22 cellular contexts compared by ENCODE assay signal in genomic region chr3:188257384-188257961, GRCh38.
A peak's percentile ranks its signal among the peaks of the same experiment; 100 is the strongest.
DNase-seq lines count a peak whose midpoint lies in the region; ATAC-seq and TF ChIP-seq lines count a peak whose summit lies in the region.
"Had no signal": no experiment of that assay in that cellular context is flagged by ENCODE, and none has a peak within 500 bp of the region (broad histone marks: within the 10 kb centered on the region; RNA-seq: fewer than 3 reads in every experiment).

No MANE protein-coding gene starts in this region.

- no peaks in the 10 kb centered on the region for H3K27me3 ChIP-seq in Caco-2 (replicated peaks; ENCODE audit: control insufficient read depth, insufficient read depth, low read length)
- no peaks in the 10 kb centered on the region for H3K27me3 ChIP-seq in sigmoid colon
- no peaks in the 10 kb centered on the region for H3K27me3 ChIP-seq in GM23248 (replicated peaks; ENCODE audit: insufficient read depth)
- H3K27me3 ChIP-seq: BLaER1 treated with 17β-estradiol and CSF1 and Interleukin-3, amounts not matched to agents 10 nM and 100 nM; foreskin keratinocyte had no signal

- in situ Hi-C loops in GM23248 (cut with MboI) = no loop called here

- H3K4me3 Mint-ChIP-seq in Caco-2 (ENCODE audit: unreplicated experiment) (no peak overlapping the region), WTC11 (no peak overlapping the region)
- H3K4me3 Mint-ChIP-seq: endodermal cell; nephron; T-helper 1 cell treated with Interleukin-12 subunit alpha and Interleukin-12 subunit beta and Interleukin-4 antibody, amounts not matched to agents 30 μg/mL and 1 μg/mL, for 36 hours had no signal

- H3K27ac Mint-ChIP-seq in Caco-2 (ENCODE audit: unreplicated experiment) (peak overlapping the region; percentile 49), WTC11 (0 out of 2 replicates have a peak overlapping the region, but pooled peaks have one; percentile 26)
- H3K27ac Mint-ChIP-seq: endodermal cell; T-helper 1 cell treated with Interleukin-12 subunit alpha and Interleukin-12 subunit beta and Interleukin-4 antibody, amounts not matched to agents 30 μg/mL and 1 μg/mL, for 36 hours had no signal

- no peak for TF ChIP-seq POLR2A in sigmoid colon (IDR thresholded peaks at IDR 0.05)

- H3K36me3 ChIP-seq in Caco-2 (ENCODE audit: control insufficient read depth, insufficient read depth, low read length) (peaks cover 2% of the 10 kb centered on the region; the same call in 1 of the 2 replicates), sigmoid colon (peaks cover 0 to 9% (median 1%) of the 10 kb centered on the region in 4 donors), GM23248 (ENCODE audit: low read depth) (no peaks in the 10 kb centered on the region)

- POLR2A ChIA-PET in Caco-2 (lab: Charles Lee) (no interaction called here), WTC11 (lab: Charles Lee) (no interaction called here)

- no peak overlapping the region for H2AFZ ChIP-seq in GM23248

- H3K27ac ChIP-seq in sigmoid colon = peak overlapping the region; percentile 88 to 94 (median 90)
- H3K27ac ChIP-seq in GM23248 = no peak overlapping the region
- H3K27ac ChIP-seq: foreskin keratinocyte had no signal

- H3K9me2 ChIP-seq in GM23248 (ENCODE audit: insufficient read depth) = no peaks in the 10 kb centered on the region

- H3K9me3 ChIP-seq in Caco-2 (no peaks in the 10 kb centered on the region), sigmoid colon (no peaks in the 10 kb centered on the region), GM23248 (ENCODE audit: low read depth) (no peaks in the 10 kb centered on the region)

- peaks cover 2% of the 10 kb centered on the region for H3K9me3 Mint-ChIP-seq in Caco-2 (ENCODE audit: unreplicated experiment)
- H3K9me3 Mint-ChIP-seq in WTC11 = peaks cover 3% of the 10 kb centered on the region

- H3K4me3 ChIP-seq in Caco-2 (ENCODE audit: low read depth, low read length) (no peak overlapping the region), sigmoid colon (no peak overlapping the region), GM23248 (no peak overlapping the region)
- H3K4me3 ChIP-seq: BLaER1 treated with 17β-estradiol and CSF1 and Interleukin-3, amounts not matched to agents 10 nM and 100 nM; lung had no signal

- CTCF ChIA-PET in Caco-2 (lab: Charles Lee) (no interaction called here), WTC11 (lab: Charles Lee) (no interaction called here)

- WGBS in sigmoid colon, 2 donors = 9 to 49% methylated on average over 2 of the region's 2 CpGs
- 93 to 98% methylated on average over 2 of the region's 2 CpGs for WGBS in GM23248 (ENCODE audit: low coverage in 1 of 2, low lambda C conversion rate in 2 of 2, missing lambda C conversion rate in 2 of 2), 2 experiments

- H3K27me3 Mint-ChIP-seq in Caco-2 (ENCODE audit: insufficient read depth, unreplicated experiment) = no peaks in the 10 kb centered on the region
- no peaks in the 10 kb centered on the region for H3K27me3 Mint-ChIP-seq in WTC11 (ENCODE audit: low read depth)

- H3K9ac ChIP-seq in GM23248 = no peak overlapping the region
- H3K9ac ChIP-seq: BLaER1 treated with 17β-estradiol and CSF1 and Interleukin-3, amounts not matched to agents 10 nM and 100 nM had no signal

- no peaks in the 10 kb centered on the region for H4K20me1 ChIP-seq in GM23248 (ENCODE audit: insufficient read depth)

- H3K79me2 ChIP-seq in GM23248 (ENCODE audit: insufficient read depth) = peaks cover 96% of the 10 kb centered on the region

- TF ChIP-seq EP300 in sigmoid colon (IDR thresholded peaks at IDR 0.05) = no peak

- intact Hi-C loops in Caco-2 (cut with micrococcal nuclease; ENCODE audit: unreplicated experiment) (no loop called here), left colon (cut with DNase I, micrococcal nuclease) (no loop called here), sigmoid colon (cut with DNase I) (no loop called here)

- BruUV-seq in Caco-2 (replicated peaks; lab: Mats Ljungman, UMichigan) = no TSS peak

- H3K36me3 Mint-ChIP-seq in Caco-2 (ENCODE audit: insufficient read depth, unreplicated experiment) (peaks cover 31% of the 10 kb centered on the region), WTC11 (0 out of 2 replicates have a peak, but pooled peaks cover 2% of the 10 kb centered on the region)

- peaks cover 12% of the 10 kb centered on the region for H3F3A ChIP-seq in GM23248 (ENCODE audit: insufficient read depth)

- H3K4me1 Mint-ChIP-seq in Caco-2 (ENCODE audit: low read depth, unreplicated experiment) = peaks cover 19% of the 10 kb centered on the region
- H3K4me1 Mint-ChIP-seq in WTC11 = peaks cover 11% of the 10 kb centered on the region; the same call in 1 of the 2 replicates

- no peak for DNase-seq in Caco-2
- no peak for DNase-seq in WTC11 (ENCODE audit: low spot score)
- DNase-seq in left colon = no peak
- DNase-seq in sigmoid colon = no peak
- no peak for DNase-seq in GM23248
- no peak for DNase-seq in SHP77 treated with DMSO at 0.1 percent for 48 hours (lab: John Stamatoyannopoulos, UW)
- no peak for DNase-seq in GDM1 (lab: John Stamatoyannopoulos, UW)
- DNase-seq: central memory CD4-positive, alpha-beta T cell; DMS153; endodermal cell; foreskin keratinocyte; NCI-H1105 treated with DMSO at 0.1 percent for 48 hours; NCI-H446 treated with DMSO at 0.1 percent for 48 hours; retina; SIG-M5; stimulated activated CD4-positive, alpha-beta T cell treated with anti-CD3 and anti-CD28 coated beads, Interleukin-1b, Interleukin-23, amount 100 ng/mL, for 48 hours had no signal

- no peak overlapping the region for H3K4me2 ChIP-seq in GM23248 (ENCODE audit: unreplicated experiment)

- no peak for TF ChIP-seq CTCF in Caco-2 (IDR thresholded peaks at IDR 0.05; ENCODE audit: insufficient read depth in 1 of 2, low read depth in 1 of 2, low read length in 1 of 2, severe bottlenecking in 1 of 2, unreplicated experiment in 1 of 2)
- no peak for TF ChIP-seq CTCF in WTC11 (IDR thresholded peaks at IDR 0.05)
- TF ChIP-seq CTCF in sigmoid colon (IDR thresholded peaks at IDR 0.05) = no peak

- ATAC-seq in WTC11 = no peak
- ATAC-seq in left colon = peak; percentile 62
- ATAC-seq in HG02798 (IDR thresholded peaks at IDR 0.05; ENCODE audit: poor library complexity, unreplicated experiment) = no peak
- ATAC-seq: activated CD4-positive, CD25-positive, alpha-beta regulatory T cell treated with anti-CD3 and anti-CD28 coated beads, Interleukin-2, amount 50 U/mL, for 24 hours; foreskin keratinocyte had no signal

- H3K4me1 ChIP-seq in Caco-2 = peaks cover 23% of the 10 kb centered on the region
- H3K4me1 ChIP-seq in sigmoid colon = peaks cover 0 to 89% (median 86%) of the 10 kb centered on the region in 4 donors
- H3K4me1 ChIP-seq in GM23248 (ENCODE audit: insufficient read depth) = peaks cover 20% of the 10 kb centered on the region

TF ChIP-seq in WTC11, 78 proteins besides CTCF, POLR2A, EP300 and RAD21 (continues in another document):
- no peak for TF ChIP-seq PRRX2 (CRISPR knock-in tag; IDR thresholded peaks at IDR 0.05)
- TF ChIP-seq ATF2 (CRISPR knock-in tag; IDR thresholded peaks at IDR 0.05; ENCODE audit: borderline replicate concordance, low read depth) = no peak
- TF ChIP-seq FOXP4 (CRISPR knock-in tag; IDR thresholded peaks at IDR 0.05) = no peak
- TF ChIP-seq ZNF512 (CRISPR knock-in tag; IDR thresholded peaks at IDR 0.05; ENCODE audit: borderline replicate concordance) = no peak
- no peak for TF ChIP-seq TCF7 (CRISPR knock-in tag; IDR thresholded peaks at IDR 0.05; ENCODE audit: low read depth)
